Comparison of ENCODE assay signal across 37 cellular contexts in the genomic region with DNA sequence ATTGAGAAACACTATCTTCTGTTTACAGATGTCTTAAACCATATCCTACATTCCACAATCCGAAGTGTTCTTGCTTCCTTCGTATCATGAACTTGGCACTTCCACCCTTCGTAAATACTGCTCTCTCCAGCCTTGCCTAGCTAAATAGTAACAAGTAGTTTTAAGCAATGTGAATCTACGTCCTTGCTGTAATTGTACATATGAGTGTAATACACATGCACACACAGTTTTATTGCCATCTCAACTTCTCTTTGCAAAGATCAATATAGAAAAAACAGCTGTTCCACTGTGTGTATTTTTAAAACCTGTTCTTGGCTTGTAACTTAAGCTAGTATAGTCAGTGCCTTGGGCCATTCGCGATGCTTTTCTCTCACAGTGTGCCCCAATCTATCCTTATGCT.
"Had no signal": no experiment of that assay in that cellular context is flagged by ENCODE, and none has a peak within 500 bp of the region (broad histone marks: within the 10 kb centered on the region; RNA-seq: fewer than 3 reads in every experiment).

No MANE protein-coding gene starts in this region.

- H3K4me1 ChIP-seq: adrenal gland, ascending aorta, body of pancreas, breast epithelium had no signal

- H3K4me1 Mint-ChIP-seq: activated naive CD4-positive, alpha-beta T cell treated with anti-CD3 and anti-CD28 coated beads, Interleukin-2, amount 10 ng/mL, durations not matched to agents 7 days and 5 days; activated naive CD4-positive, alpha-beta T cell treated with anti-CD3 and anti-CD28 coated beads, Interleukin-2, amount 50 U/mL, for 24 hours; activated naive CD8-positive, alpha-beta T cell treated with anti-CD3 and anti-CD28 coated beads for 36 hours; activated naive CD8-positive, alpha-beta T cell treated with anti-CD3 and anti-CD28 coated beads, Interleukin-2, amount 10 ng/mL, durations not matched to agents 7 days and 5 days; activated naive CD8-positive, alpha-beta T cell treated with anti-CD3 and anti-CD28 coated beads, Interleukin-2, amount 50 U/mL, for 24 hours; activated T-helper 17 cell treated with anti-CD3 and anti-CD28 coated beads, Interleukin-2, amount 50 U/mL, for 72 hours; brain; central memory CD8-positive, alpha-beta T cell had no signal

- H3K9me3 ChIP-seq: adrenal gland, ascending aorta, body of pancreas, breast epithelium had no signal

- H3K27me3 ChIP-seq: adrenal gland, ascending aorta, body of pancreas, brain microvascular endothelial cell, breast epithelium, cardiac muscle cell had no signal

- H3K4me3 ChIP-seq: adrenal gland, ascending aorta, body of pancreas, breast epithelium, cardiac muscle cell had no signal

- ATAC-seq: activated naive CD4-positive, alpha-beta T cell treated with anti-CD3 and anti-CD28 coated beads, Interleukin-2, amount 50 U/mL, for 72 hours; activated naive CD8-positive, alpha-beta T cell treated with anti-CD3 and anti-CD28 coated beads, Interleukin-2, amount 50 U/mL, for 24 hours; activated T-cell treated with anti-CD3 and anti-CD28 coated beads, Interleukin-2, amount 50 U/mL, for 4 hours; activated T-cell treated with anti-CD3 and anti-CD28 coated beads, Interleukin-2, amount 50 U/mL, for 72 hours; activated T-helper 17 cell treated with anti-CD3 and anti-CD28 coated beads, Interleukin-2, amount 50 U/mL, for 72 hours; body of pancreas had no signal

- H3K27ac ChIP-seq: adrenal gland, ascending aorta, body of pancreas, brain microvascular endothelial cell, breast epithelium, cardiac muscle cell had no signal

- H3K27ac Mint-ChIP-seq: activated naive CD4-positive, alpha-beta T cell treated with anti-CD3 and anti-CD28 coated beads for 36 hours; activated naive CD4-positive, alpha-beta T cell treated with anti-CD3 and anti-CD28 coated beads, Interleukin-2, amount 10 ng/mL, durations not matched to agents 7 days and 5 days; activated naive CD4-positive, alpha-beta T cell treated with anti-CD3 and anti-CD28 coated beads, Interleukin-2, amount 50 U/mL, for 24 hours; activated naive CD4-positive, alpha-beta T cell treated with anti-CD3 and anti-CD28 coated beads, Interleukin-2, amount 50 U/mL, for 72 hours; activated naive CD8-positive, alpha-beta T cell; activated naive CD8-positive, alpha-beta T cell treated with anti-CD3 and anti-CD28 coated beads for 36 hours; activated naive CD8-positive, alpha-beta T cell treated with anti-CD3 and anti-CD28 coated beads, Interleukin-2, amount 10 ng/mL, durations not matched to agents 7 days and 5 days; activated naive CD8-positive, alpha-beta T cell treated with anti-CD3 and anti-CD28 coated beads, Interleukin-2, amount 50 U/mL, for 24 hours; activated T-cell treated with anti-CD3 and anti-CD28 coated beads, Interleukin-2, amount 50 U/mL, for 24 hours; activated T-cell treated with anti-CD3 and anti-CD28 coated beads, Interleukin-2, amount 50 U/mL, for 72 hours; activated T-helper 1 cell treated with anti-CD3 and anti-CD28 coated beads, Interleukin-12 subunit alpha, Interleukin-12 subunit beta, Interleukin-2, Interleukin-4 antibody, amounts not matched to agents 30 ng/mL and 10 ng/mL and 1 ng/mL, durations not matched to agents 14 hours and 24 hours and 36 hours; activated T-helper 17 cell treated with anti-CD3 and anti-CD28 coated beads, Interleukin-2, amount 50 U/mL, for 72 hours; activated T-helper 2 cell treated with anti-CD3 and anti-CD28 coated beads, Interferon-gamma antibody, Interleukin-2, Interleukin-4, amounts not matched to agents 10 μg/mL and 5 μg/mL and 100 μg/mL, durations not matched to agents 14 hours and 24 hours and 36 hours had no signal

- H3K36me3 Mint-ChIP-seq: activated naive CD4-positive, alpha-beta T cell treated with anti-CD3 and anti-CD28 coated beads, Interleukin-2, amount 10 ng/mL, durations not matched to agents 7 days and 5 days; activated naive CD4-positive, alpha-beta T cell treated with anti-CD3 and anti-CD28 coated beads, Interleukin-2, amount 50 U/mL, for 24 hours; activated naive CD4-positive, alpha-beta T cell treated with anti-CD3 and anti-CD28 coated beads, Interleukin-2, amount 50 U/mL, for 72 hours; activated naive CD8-positive, alpha-beta T cell; activated naive CD8-positive, alpha-beta T cell treated with anti-CD3 and anti-CD28 coated beads for 36 hours; activated naive CD8-positive, alpha-beta T cell treated with anti-CD3 and anti-CD28 coated beads, Interleukin-2, amount 10 ng/mL, durations not matched to agents 7 days and 5 days; brain had no signal

- H3K9me3 Mint-ChIP-seq: activated naive CD4-positive, alpha-beta T cell treated with anti-CD3 and anti-CD28 coated beads, Interleukin-2, amount 50 U/mL, for 24 hours; activated naive CD8-positive, alpha-beta T cell treated with anti-CD3 and anti-CD28 coated beads for 36 hours; brain had no signal

- H3K27me3 Mint-ChIP-seq: activated naive CD4-positive, alpha-beta T cell treated with anti-CD3 and anti-CD28 coated beads, Interleukin-2, amount 10 ng/mL, durations not matched to agents 7 days and 5 days; activated naive CD4-positive, alpha-beta T cell treated with anti-CD3 and anti-CD28 coated beads, Interleukin-2, amount 50 U/mL, for 24 hours; activated naive CD8-positive, alpha-beta T cell; activated naive CD8-positive, alpha-beta T cell treated with anti-CD3 and anti-CD28 coated beads for 36 hours; activated naive CD8-positive, alpha-beta T cell treated with anti-CD3 and anti-CD28 coated beads, Interleukin-2, amount 10 ng/mL, durations not matched to agents 7 days and 5 days; activated naive CD8-positive, alpha-beta T cell treated with anti-CD3 and anti-CD28 coated beads, Interleukin-2, amount 50 U/mL, for 24 hours; activated T-cell treated with anti-CD3 and anti-CD28 coated beads, Interleukin-2, amount 50 U/mL, for 24 hours; activated T-helper 17 cell treated with anti-CD3 and anti-CD28 coated beads, Interleukin-2, amount 50 U/mL, for 72 hours; central memory CD8-positive, alpha-beta T cell had no signal

- H3K36me3 ChIP-seq: adrenal gland, ascending aorta, brain microvascular endothelial cell, breast epithelium, cardiac muscle cell had no signal

- DNase-seq: activated effector memory CD4-positive, alpha-beta T cell treated with anti-CD3 and anti-CD28 coated beads, Interleukin-2, amount 50 U/mL, for 16 hours; activated effector memory CD4-positive, alpha-beta T cell treated with Interleukin-2 at 50 U/mL for 16 hours; activated gamma-delta T cell; activated gamma-delta T cell treated with Interleukin-2 at 50 U/mL for 16 hours; activated naive CD4-positive, alpha-beta T cell; activated naive CD4-positive, alpha-beta T cell treated with anti-CD3 and anti-CD28 coated beads for 36 hours; activated naive CD4-positive, alpha-beta T cell treated with anti-CD3 and anti-CD28 coated beads, Interleukin-2, amount 10 ng/mL, durations not matched to agents 7 days and 5 days; activated naive CD4-positive, alpha-beta T cell treated with anti-CD3 and anti-CD28 coated beads, Interleukin-2, amount 50 U/mL, for 16 hours; activated naive CD4-positive, alpha-beta T cell treated with Interleukin-2 at 50 U/mL for 16 hours; activated naive CD8-positive, alpha-beta T cell treated with anti-CD3 and anti-CD28 coated beads for 36 hours; activated naive CD8-positive, alpha-beta T cell treated with anti-CD3 and anti-CD28 coated beads, Interleukin-2, amount 10 ng/mL, durations not matched to agents 7 days and 5 days; activated naive CD8-positive, alpha-beta T cell treated with anti-CD3 and anti-CD28 coated beads, Interleukin-2, amount 50 U/mL, for 24 hours; activated T-cell treated with anti-CD3 and anti-CD28 coated beads, Interleukin-2, amount 50 U/mL, for 24 hours; activated T-cell treated with anti-CD3 and anti-CD28 coated beads, Interleukin-2, amount 50 U/mL, for 4 hours; activated T-cell treated with anti-CD3 and anti-CD28 coated beads, Interleukin-2, amount 50 U/mL, for 48 hours; activated T-cell treated with anti-CD3 and anti-CD28 coated beads, Interleukin-2, amount 50 U/mL, for 72 hours; adrenal gland; amniotic stem cell; amygdala; anterior cingulate cortex; aorta; body of pancreas; brain microvascular endothelial cell; caudate nucleus; central memory CD4-positive, alpha-beta T cell; cerebellar nuclear complex had no signal

- H3K4me3 Mint-ChIP-seq: activated naive CD4-positive, alpha-beta T cell treated with anti-CD3 and anti-CD28 coated beads for 36 hours; activated naive CD4-positive, alpha-beta T cell treated with anti-CD3 and anti-CD28 coated beads, Interleukin-2, amount 10 ng/mL, durations not matched to agents 7 days and 5 days; activated naive CD4-positive, alpha-beta T cell treated with anti-CD3 and anti-CD28 coated beads, Interleukin-2, amount 50 U/mL, for 24 hours; activated naive CD8-positive, alpha-beta T cell; activated naive CD8-positive, alpha-beta T cell treated with anti-CD3 and anti-CD28 coated beads for 36 hours; activated naive CD8-positive, alpha-beta T cell treated with anti-CD3 and anti-CD28 coated beads, Interleukin-2, amount 10 ng/mL, durations not matched to agents 7 days and 5 days; activated naive CD8-positive, alpha-beta T cell treated with anti-CD3 and anti-CD28 coated beads, Interleukin-2, amount 50 U/mL, for 24 hours; activated T-cell treated with anti-CD3 and anti-CD28 coated beads, Interleukin-2, amount 50 U/mL, for 24 hours; activated T-cell treated with anti-CD3 and anti-CD28 coated beads, Interleukin-2, amount 50 U/mL, for 4 hours; activated T-cell treated with anti-CD3 and anti-CD28 coated beads, Interleukin-2, amount 50 U/mL, for 72 hours; activated T-helper 1 cell treated with anti-CD3 and anti-CD28 coated beads, Interleukin-12 subunit alpha, Interleukin-12 subunit beta, Interleukin-2, Interleukin-4 antibody, amounts not matched to agents 30 ng/mL and 10 ng/mL and 1 ng/mL, durations not matched to agents 14 hours and 24 hours and 36 hours; activated T-helper 17 cell treated with anti-CD3 and anti-CD28 coated beads, Interleukin-2, amount 50 U/mL, for 72 hours; brain; central memory CD8-positive, alpha-beta T cell had no signal
